ENCODE assay signal across 8 cellular contexts in genomic region chrX:154398668-154399526, GRCh38. TPM values are rescaled to one million over a fixed set of nuclear protein-coding genes. Genes with fewer than 3 reads are reported as not detected.
DNase-seq lines count a peak whose midpoint lies in the region; ATAC-seq and TF ChIP-seq lines count a peak whose summit lies in the region.

No MANE protein-coding gene starts in this region.

- H3K27me3 Mint-ChIP-seq in neural progenitor cell (ENCODE audit: insufficient read depth, low read depth), result peaks cover 12% of the 10 kb centered on the region

- H3K9me3 ChIP-seq in neural progenitor cell (ENCODE audit: low read depth), result no peaks in the 10 kb centered on the region

- peak; percentile 23 for ATAC-seq in foreskin keratinocyte

- peaks cover 23% of the 10 kb centered on the region for H4K20me1 ChIP-seq in neural progenitor cell (ENCODE audit: low read depth)

- no peaks in the 10 kb centered on the region for H3K27me3 ChIP-seq in foreskin keratinocyte
- no peaks in the 10 kb centered on the region for H3K27me3 ChIP-seq in neural progenitor cell

- peak overlapping the region; percentile 78 for H3K4me3 ChIP-seq in neural progenitor cell

- no peak overlapping the region for H2AFZ ChIP-seq in neural progenitor cell (replicated peaks)

- H3K27ac ChIP-seq in foreskin keratinocyte (peak overlapping the region; percentile 92), neural progenitor cell (peak overlapping the region; percentile 72)

- peak overlapping the region; percentile 87 for H3K4me2 ChIP-seq in neural progenitor cell

- H3K4me3 Mint-ChIP-seq in neural progenitor cell, result peak overlapping the region; percentile 98

- peak overlapping the region; percentile 75 for H3K9ac ChIP-seq in neural progenitor cell

- peaks cover 13% of the 10 kb centered on the region for H3K4me1 Mint-ChIP-seq in neural progenitor cell

- DNase-seq in DMS 273 (lab: John Stamatoyannopoulos, UW; ENCODE audit: unreplicated experiment) (peak; percentile 87), DMS 273 treated with DMSO at 0.1 percent for 48 hours (lab: John Stamatoyannopoulos, UW) (no peak), SIG-M5 treated with dmso at 0.1 percent for 504 hours (lab: John Stamatoyannopoulos, UW; ENCODE audit: unreplicated experiment) (peak; percentile 73), foreskin keratinocyte (peak in 1 of 2 donors; percentile 45), neural progenitor cell (ENCODE audit: low spot score) (peak; percentile 82), stromal cell of bone marrow (ENCODE audit: low read depth) (peak; percentile 62)
- DNase-seq in activated naive CD4-positive, alpha-beta T cell (lab: John Stamatoyannopoulos, UW), result peak; percentile 44 to 76 (median 66)

- peak overlapping the region; percentile 93 for H3K27ac Mint-ChIP-seq in neural progenitor cell

- H3K9me3 Mint-ChIP-seq in neural progenitor cell, result peaks cover 24% of the 10 kb centered on the region

- peak; percentile 76 for TF ChIP-seq CTCF in LNCAP (IDR thresholded peaks at IDR 0.05)
- peak; percentile 75 for TF ChIP-seq CTCF in foreskin keratinocyte (conservative IDR thresholded peaks at IDR 0.05)
- TF ChIP-seq CTCF in neural progenitor cell (IDR thresholded peaks at IDR 0.05), result peak; percentile 73

- no peaks in the 10 kb centered on the region for H3K36me3 ChIP-seq in neural progenitor cell

- H3K36me3 Mint-ChIP-seq in neural progenitor cell, result peaks cover 15% of the 10 kb centered on the region

- H3K4me1 ChIP-seq in foreskin keratinocyte (peaks cover 4% of the 10 kb centered on the region), neural progenitor cell (no peaks in the 10 kb centered on the region)

- H3F3A ChIP-seq in neural progenitor cell (ENCODE audit: low read depth), result peaks cover 50% of the 10 kb centered on the region

- peaks cover 20% of the 10 kb centered on the region for H3K79me2 ChIP-seq in neural progenitor cell (ENCODE audit: low read depth)

RNA-seq across cellular contexts. Expression of gene RPL10, which starts 0.7 kb away (rescaled TPM):
- 2,470 and 2,821 TPM in 2 replicates for total RNA-seq in foreskin keratinocyte
- 4,650 and 4,901 TPM in 2 replicates for polyA plus RNA-seq in foreskin keratinocyte
- 4,507 and 7,403 TPM in 2 replicates for total RNA-seq in neural progenitor cell (ENCODE audit: low replicate concordance)

RNA-seq across cellular contexts. Expression of gene DNASE1L1, which starts 10.2 kb away (rescaled TPM):
- 22.3 and 26.9 TPM in 2 replicates for total RNA-seq in foreskin keratinocyte
- 19.0 and 21.7 TPM in 2 replicates for polyA plus RNA-seq in foreskin keratinocyte
- total RNA-seq in neural progenitor cell (ENCODE audit: low replicate concordance), result 14.2 and 27.2 TPM in 2 replicates

RNA-seq across cellular contexts. Expression of gene TAFAZZIN, which starts 12.4 kb away (rescaled TPM):
- total RNA-seq in foreskin keratinocyte (26.5 and 31.9 TPM in 2 replicates), neural progenitor cell (ENCODE audit: low replicate concordance) (19.8 and 46.5 TPM in 2 replicates)
- 36.2 and 36.4 TPM in 2 replicates for polyA plus RNA-seq in foreskin keratinocyte

RNA-seq across cellular contexts. Expression of gene EMD, which starts 19.8 kb away (rescaled TPM):
- total RNA-seq in foreskin keratinocyte (45.8 and 48.5 TPM in 2 replicates), neural progenitor cell (ENCODE audit: low replicate concordance) (18.3 and 62.0 TPM in 2 replicates)
- 121 and 128 TPM in 2 replicates for polyA plus RNA-seq in foreskin keratinocyte

RNA-seq across cellular contexts. Expression of gene FLNA, which starts 24.5 kb away (rescaled TPM):
- total RNA-seq in foreskin keratinocyte (1,667 and 1,680 TPM in 2 replicates), neural progenitor cell (ENCODE audit: low replicate concordance) (189 and 559 TPM in 2 replicates)
- polyA plus RNA-seq in foreskin keratinocyte, result 1,552 and 1,648 TPM in 2 replicates
